In genomic region chr7:101537935-101538595, GRCh38 we compare ENCODE assay signal across 12 cellular contexts.
DNase-seq lines count a peak whose midpoint lies in the region; ATAC-seq, FAIRE-seq and TF ChIP-seq lines count a peak whose summit lies in the region.
"Had no signal": no experiment of that assay in that cellular context is flagged by ENCODE, and none has a peak within 500 bp of the region (broad histone marks: within the 10 kb centered on the region; RNA-seq: fewer than 3 reads in every experiment).

No MANE protein-coding gene starts in this region.

- CTCF ChIA-PET in IMR-90 (lab: Yijun Ruan, JAX) (interaction anchor here (0.6 to 1.1 kb wide), 2 partner anchors 10 to 286 kb away, joined by 3 to 4 read pairs; no protein-coding TSS in a partner anchor), H1 (lab: Charles Lee; ENCODE audit: partially characterized antibody) (interaction anchor here (0.5 to 1.9 kb wide), 21 partner anchors 10 to 284 kb away, joined by 3 to 11 read pairs (median 3); no protein-coding TSS in a partner anchor)

- H3K9me3 ChIP-seq in IMR-90 (ENCODE audit: control insufficient read depth, insufficient read depth, low read length) (peaks cover 5% of the 10 kb centered on the region), H1 (ENCODE audit: insufficient read depth in 2 of 2, low read depth in 1 of 2, low read length in 1 of 2) (no peaks in the 10 kb centered on the region), osteoblast (ENCODE audit: low read depth, low read length) (peaks cover 3% of the 10 kb centered on the region)

- no peak for TF ChIP-seq EP300 in H1 (IDR thresholded peaks at IDR 0.05; ENCODE audit: borderline replicate concordance in 1 of 2, low read depth in 2 of 2, low read length in 2 of 2)

- H3K79me1 ChIP-seq in IMR-90 (ENCODE audit: low read depth in 1 of 2, low read length in 2 of 2) (no peaks in the 10 kb centered on the region), H1 (ENCODE audit: low read depth, low read length) (0 out of 2 replicates have a peak, but pooled peaks cover 4% of the 10 kb centered on the region)

- no peak overlapping the region for H2BK12ac ChIP-seq in H1 (ENCODE audit: low read depth, low read length)

- H3K9me1 ChIP-seq in IMR-90 (ENCODE audit: insufficient read depth, low read length): no peaks in the 10 kb centered on the region

- H3K4me2 ChIP-seq in GM23338 (no peak overlapping the region), IMR-90 (ENCODE audit: low read depth, low read length) (no peak overlapping the region), H1 (ENCODE audit: insufficient read depth in 1 of 2, low read depth in 2 of 2, low read length in 2 of 2) (no peak overlapping the region), osteoblast (ENCODE audit: insufficient read depth, low read length) (no peak overlapping the region)
- H3K4me2 ChIP-seq: KMS-11 had no signal

- TF ChIP-seq RAD21 in IMR-90 (IDR thresholded peaks at IDR 0.05; ENCODE audit: low read length) (no peak), H1 (IDR thresholded peaks at IDR 0.05 in 1 of 2, conservative IDR thresholded peaks at IDR 0.05 in 1 of 2; ENCODE audit: low read depth in 2 of 2, low read length in 2 of 2) (no peak)

- ATAC-seq in GM23338 (peak; percentile 16), IMR-90 (ENCODE audit: low read depth) (no peak), HG03196 (IDR thresholded peaks at IDR 0.05; ENCODE audit: unreplicated experiment) (no peak), HG03025 (IDR thresholded peaks at IDR 0.05; ENCODE audit: low FRiP score, unreplicated experiment) (no peak)

- H3K4me1 Mint-ChIP-seq in GM23338: peaks cover 7% of the 10 kb centered on the region; the same call in 1 of the 3 replicates
- H3K4me1 Mint-ChIP-seq: B cell had no signal

- H3K9me3 Mint-ChIP-seq in GM23338: no peaks in the 10 kb centered on the region
- H3K9me3 Mint-ChIP-seq: CD4-positive, alpha-beta memory T cell had no signal

- no TSS peak for BruUV-seq in IMR-90 (replicated peaks; lab: Mats Ljungman, UMichigan)

- H3K14ac ChIP-seq in IMR-90 (replicated peaks; ENCODE audit: low read depth, low read length): no peak overlapping the region
- no peak overlapping the region for H3K14ac ChIP-seq in H1 (ENCODE audit: insufficient read length)

- H4K5ac ChIP-seq in IMR-90 (ENCODE audit: low read depth, low read length) (no peak overlapping the region), H1 (ENCODE audit: insufficient read length, low read depth, low read length) (no peak overlapping the region)

- in situ Hi-C loops in IMR-90 (cut with MboI; ENCODE audit: low sequenced_read_pairs) (no loop called here), G401 (cut with HindIII; ENCODE audit: low sequenced_read_pairs) (no loop called here)

- no peak for FAIRE-seq in H1 (lab: Jason Lieb, UNC)

- POLR2A ChIA-PET in IMR-90 (lab: Charles Lee; ENCODE audit: unreplicated experiment) (no interaction called here), H1 (lab: Charles Lee; ENCODE audit: partially characterized antibody) (interaction anchor here (0.6 to 1.6 kb wide), 2 partner anchors 23 to 98 kb away, joined by 3 to 5 read pairs; no protein-coding TSS in a partner anchor)

- H4K20me1 ChIP-seq in GM23338 (replicated peaks; ENCODE audit: insufficient read depth) (no peaks in the 10 kb centered on the region), IMR-90 (ENCODE audit: insufficient read depth, low read length) (no peaks in the 10 kb centered on the region), H1 (replicated peaks in 1 of 2; ENCODE audit: control insufficient read depth in 1 of 2, insufficient read depth in 2 of 2, low read length in 2 of 2) (peaks cover 0 to 5% of the 10 kb centered on the region in 2 experiments), osteoblast (ENCODE audit: insufficient read depth, low read length) (peaks cover 3% of the 10 kb centered on the region)

- H3K4ac ChIP-seq in IMR-90 (ENCODE audit: low read depth, low read length): no peak overlapping the region
- no peak overlapping the region for H3K4ac ChIP-seq in H1 (replicated peaks; ENCODE audit: insufficient read length, low read depth, low read length)

- H3K4me1 ChIP-seq in GM23338 (ENCODE audit: insufficient read depth): no peaks in the 10 kb centered on the region
- H3K4me1 ChIP-seq in IMR-90 (ENCODE audit: control insufficient read depth, insufficient read depth, low read length): peaks cover 12% of the 10 kb centered on the region; the same call in 1 of the 2 replicates
- H3K4me1 ChIP-seq in H1 (replicated peaks in 1 of 4; ENCODE audit: control insufficient read depth in 3 of 4, insufficient read depth in 4 of 4, low read length in 3 of 4): peaks cover 0 to 2% (median under 1%) of the 10 kb centered on the region in 4 experiments; a peak in 3 of 7 replicates
- peaks cover 13% of the 10 kb centered on the region for H3K4me1 ChIP-seq in osteoblast (ENCODE audit: insufficient read depth, low read length)

- no peaks in the 10 kb centered on the region for H3K9me2 ChIP-seq in GM23338 (ENCODE audit: insufficient read depth)

- H4K91ac ChIP-seq in IMR-90 (ENCODE audit: insufficient read depth, low read depth, low read length) (no peak overlapping the region; the same call in 1 of the 2 replicates), H1 (replicated peaks; ENCODE audit: insufficient read length, low read length) (no peak overlapping the region)

- no peak overlapping the region for H3K27ac Mint-ChIP-seq in GM23338
- H3K27ac Mint-ChIP-seq: B cell had no signal

- H2AK5ac ChIP-seq in IMR-90 (ENCODE audit: low read depth, low read length) (peak overlapping the region; percentile 37; the same call in 1 of the 2 replicates), H1 (ENCODE audit: low read depth, low read length) (peak overlapping the region; percentile 65; the same call in 1 of the 2 replicates)

- H3K27ac ChIP-seq in GM23338 (ENCODE audit: low read depth) (no peak overlapping the region), IMR-90 (ENCODE audit: insufficient read depth, low read length) (no peak overlapping the region), H1 (ENCODE audit: low read depth, low read length) (no peak overlapping the region; the same call in 1 of the 2 replicates), osteoblast (ENCODE audit: low read depth, low read length) (no peak overlapping the region)
- H3K27ac ChIP-seq: KMS-11 had no signal

- intact Hi-C loops in IMR-90 (cut with micrococcal nuclease): loop anchor here (5.0 kb wide), 1 partner anchor 176 kb away; the partner anchor contains the start of gene COL26A1

- H3K23me2 ChIP-seq in H1 (ENCODE audit: low read depth, low read length): no peaks in the 10 kb centered on the region; the same call in 1 of the 2 replicates

- H3K4me3 Mint-ChIP-seq in GM23338: no peak overlapping the region
- H3K4me3 Mint-ChIP-seq: B cell; CD4-positive, alpha-beta memory T cell had no signal

- 81% methylated on average over 6 of the region's 17 CpGs; no CpG with 5 or more reads in 1 of the 2 experiments for WGBS in IMR-90 (ENCODE audit: extremely low coverage in 2 of 2, insufficient read length in 1 of 2), 2 experiments
- 85% methylated on average over 15 of the region's 17 CpGs; no CpG with 5 or more reads in 1 of the 2 experiments for WGBS in H1 (ENCODE audit: extremely low coverage in 1 of 2, insufficient coverage in 1 of 2, insufficient read length in 1 of 2, insufficient replicate concordance in 2 of 2, low coverage in 1 of 2, low lambda C conversion rate in 2 of 2, missing lambda C conversion rate in 1 of 2), 2 experiments

- H2BK120ac ChIP-seq in IMR-90 (ENCODE audit: low read depth, low read length) (no peak overlapping the region), H1 (replicated peaks; ENCODE audit: low read depth, low read length) (no peak overlapping the region)

- H3K23ac ChIP-seq in IMR-90 (ENCODE audit: low read depth, low read length) (no peak overlapping the region), H1 (ENCODE audit: insufficient read length) (no peak overlapping the region)

- H2AFZ ChIP-seq in GM23338: no peak overlapping the region
- H2AFZ ChIP-seq in IMR-90 (replicated peaks; ENCODE audit: low read length, poor library complexity): peak overlapping the region; percentile 49
- no peak overlapping the region for H2AFZ ChIP-seq in H1 (ENCODE audit: low read length)
- no peak overlapping the region for H2AFZ ChIP-seq in osteoblast (ENCODE audit: low read length)

- peaks cover 5% of the 10 kb centered on the region for H3K27me3 Mint-ChIP-seq in GM23338 (ENCODE audit: insufficient read depth, low read depth, poor library complexity)

- H3K56ac ChIP-seq in IMR-90 (ENCODE audit: extremely low read depth, insufficient read depth, low read length) (no peak overlapping the region), H1 (replicated peaks; ENCODE audit: insufficient read length, low read depth, low read length) (no peak overlapping the region)

- H3K4me3 ChIP-seq in GM23338: no peak overlapping the region
- no peak overlapping the region for H3K4me3 ChIP-seq in IMR-90 (ENCODE audit: insufficient read depth, low read depth, low read length)
- no peak overlapping the region for H3K4me3 ChIP-seq in H1 (ENCODE audit: extremely low read depth in 1 of 4, insufficient read depth in 2 of 4, low read depth in 3 of 4, low read length in 4 of 4)
- H3K4me3 ChIP-seq in osteoblast (ENCODE audit: insufficient read depth, low read length): no peak overlapping the region

- 0 out of 4 replicates have a peak, but pooled peaks of 1 of the 2 experiments have one; percentile 7 for TF ChIP-seq CTCF in GM23338 (conservative IDR thresholded peaks at IDR 0.05; ENCODE audit: low read depth in 2 of 2)
- TF ChIP-seq CTCF in IMR-90 (conservative IDR thresholded peaks at IDR 0.05; ENCODE audit: low read depth, low read length): no peak
- peak in 1 of 3 experiments; percentile 22; a peak in 1 of 4 replicates for TF ChIP-seq CTCF in H1 (IDR thresholded peaks at IDR 0.05; ENCODE audit: control extremely low read depth in 1 of 3, insufficient read depth in 1 of 3, low read depth in 1 of 3, low read length in 3 of 3)
- TF ChIP-seq CTCF in osteoblast (IDR thresholded peaks at IDR 0.05; ENCODE audit: extremely low read depth, low read depth, low read length): no peak

- no peak for TF ChIP-seq POLR2A in IMR-90 (IDR thresholded peaks at IDR 0.05; ENCODE audit: low read depth, low read length)
- no peak for TF ChIP-seq POLR2A in H1 (IDR thresholded peaks at IDR 0.05; ENCODE audit: control extremely low read depth in 1 of 2, low read depth in 2 of 2, low read length in 2 of 2)

- H4K8ac ChIP-seq in IMR-90 (ENCODE audit: low read depth in 2 of 2, low read length in 2 of 2) (no peak overlapping the region), H1 (ENCODE audit: extremely low read depth, insufficient read depth, low read length) (peak overlapping the region; percentile 75)

- no peaks in the 10 kb centered on the region for H3K27me3 ChIP-seq in GM23338 (ENCODE audit: insufficient read depth)
- H3K27me3 ChIP-seq in IMR-90 (ENCODE audit: control insufficient read depth, insufficient read depth, low read length): peaks cover 4% of the 10 kb centered on the region; the same call in 1 of the 2 replicates
- H3K27me3 ChIP-seq in H1 (replicated peaks in 1 of 4; ENCODE audit: control insufficient read depth in 3 of 4, extremely low read depth in 1 of 4, insufficient read depth in 3 of 4, low read length in 3 of 4): no peaks in the 10 kb centered on the region
- peaks cover 7% of the 10 kb centered on the region for H3K27me3 ChIP-seq in osteoblast (ENCODE audit: insufficient read depth, low read length)

- no peaks in the 10 kb centered on the region for H3F3A ChIP-seq in GM23338 (replicated peaks; ENCODE audit: low read depth)

- no peaks in the 10 kb centered on the region; the same call in 2 of the 3 replicates for H3K36me3 Mint-ChIP-seq in GM23338 (ENCODE audit: low read depth)
- H3K36me3 Mint-ChIP-seq: CD4-positive, alpha-beta memory T cell had no signal

- H3K79me2 ChIP-seq in GM23338 (replicated peaks; ENCODE audit: insufficient read depth) (no peaks in the 10 kb centered on the region), H1 (ENCODE audit: control insufficient read depth in 1 of 2, insufficient read depth in 2 of 2, low read length in 2 of 2) (no peaks in the 10 kb centered on the region), osteoblast (ENCODE audit: insufficient read depth, low read length) (no peaks in the 10 kb centered on the region)

- peak; percentile 41 for DNase-seq in GM23338 (ENCODE audit: low spot score)
- DNase-seq in IMR-90: no peak
- DNase-seq in H1 (ENCODE audit: low read depth in 1 of 2, low spot score in 2 of 2): no peak
- DNase-seq in osteoblast (ENCODE audit: insufficient read length, low spot score, missing footprints): peak; percentile 74
- DNase-seq in G401 (ENCODE audit: low spot score): no peak
- DNase-seq: NCI-H187 treated with DMSO at 0.1 percent for 48 hours, SIG-M5 had no signal

- no peak overlapping the region for H3K18ac ChIP-seq in IMR-90 (ENCODE audit: low read depth, low read length)
- no peak overlapping the region for H3K18ac ChIP-seq in H1 (ENCODE audit: extremely low read depth, low read length)

- H3K9ac ChIP-seq in IMR-90 (ENCODE audit: low read depth, low read length): no peak overlapping the region
- no peak overlapping the region for H3K9ac ChIP-seq in H1 (replicated peaks in 1 of 4; ENCODE audit: extremely low read depth in 1 of 4, low read depth in 3 of 4, low read length in 3 of 4)
- H3K9ac ChIP-seq: KMS-11 had no signal

- no peak overlapping the region for H2BK15ac ChIP-seq in IMR-90 (ENCODE audit: low read depth, low read length)
- no peak overlapping the region for H2BK15ac ChIP-seq in H1 (ENCODE audit: low read length)

- H2AK9ac ChIP-seq in IMR-90 (replicated peaks; ENCODE audit: low read depth, low read length, poor library complexity): peak overlapping the region; percentile 53

- H2BK20ac ChIP-seq in IMR-90 (ENCODE audit: low read depth, low read length) (no peak overlapping the region), H1 (ENCODE audit: low read length) (no peak overlapping the region)

- H3K36me3 ChIP-seq in GM23338 (ENCODE audit: insufficient read depth) (no peaks in the 10 kb centered on the region), IMR-90 (ENCODE audit: control insufficient read depth, insufficient read depth, low read length) (no peaks in the 10 kb centered on the region), H1 (ENCODE audit: control insufficient read depth in 2 of 4, insufficient read depth in 4 of 4, low read length in 3 of 4) (no peaks in the 10 kb centered on the region), osteoblast (ENCODE audit: insufficient read depth, low read length) (no peaks in the 10 kb centered on the region)

- H2BK5ac ChIP-seq in IMR-90 (ENCODE audit: low read depth, low read length, poor library complexity, severe bottlenecking) (no peak overlapping the region), H1 (ENCODE audit: low read depth, low read length) (no peak overlapping the region)

- dilution Hi-C loops in IMR-90 (cut with HindIII; ENCODE audit: low sequenced_read_pairs, unreplicated experiment): no loop called here

Comparison
In these comparisons a context has a peak if more than half of its experiments do, and no peak if none do; other contexts are left out.
1. DNase-seq: peak in GM23338 (single experiment) and osteoblast (single experiment); none in IMR-90 (single experiment), H1 (0 of 2) and G401 (single experiment).